1 cellular context compared by ENCODE assay signal in the genomic region with DNA sequence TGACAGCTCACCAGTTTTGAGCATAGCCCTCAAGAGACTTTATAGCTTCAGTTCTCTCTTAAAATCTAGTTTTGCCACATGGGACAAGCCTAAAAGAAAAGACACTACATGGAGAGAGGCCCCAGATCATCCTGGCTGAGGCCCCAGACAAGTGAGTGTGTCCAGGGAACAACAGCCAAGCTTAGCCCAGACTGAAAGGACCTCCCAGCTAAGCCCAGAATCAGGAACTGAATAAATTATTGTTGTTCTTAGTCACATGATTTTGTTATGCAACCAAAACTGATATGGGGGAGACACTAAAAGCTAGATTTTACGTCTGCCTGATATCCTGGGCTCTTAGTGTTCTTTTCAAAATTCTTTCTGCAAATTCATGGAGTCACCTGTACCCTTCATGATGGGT.
TF ChIP-seq lines count a peak whose summit lies in the region.

No MANE protein-coding gene starts in this region.

TF ChIP-seq in K562, 482 proteins besides CTCF, POLR2A, EP300 and RAD21 (continued from another document):
- no peak for TF ChIP-seq RERE (CRISPR knock-in tag; IDR thresholded peaks at IDR 0.05; ENCODE audit: borderline replicate concordance)
- TF ChIP-seq, protein P1, sequence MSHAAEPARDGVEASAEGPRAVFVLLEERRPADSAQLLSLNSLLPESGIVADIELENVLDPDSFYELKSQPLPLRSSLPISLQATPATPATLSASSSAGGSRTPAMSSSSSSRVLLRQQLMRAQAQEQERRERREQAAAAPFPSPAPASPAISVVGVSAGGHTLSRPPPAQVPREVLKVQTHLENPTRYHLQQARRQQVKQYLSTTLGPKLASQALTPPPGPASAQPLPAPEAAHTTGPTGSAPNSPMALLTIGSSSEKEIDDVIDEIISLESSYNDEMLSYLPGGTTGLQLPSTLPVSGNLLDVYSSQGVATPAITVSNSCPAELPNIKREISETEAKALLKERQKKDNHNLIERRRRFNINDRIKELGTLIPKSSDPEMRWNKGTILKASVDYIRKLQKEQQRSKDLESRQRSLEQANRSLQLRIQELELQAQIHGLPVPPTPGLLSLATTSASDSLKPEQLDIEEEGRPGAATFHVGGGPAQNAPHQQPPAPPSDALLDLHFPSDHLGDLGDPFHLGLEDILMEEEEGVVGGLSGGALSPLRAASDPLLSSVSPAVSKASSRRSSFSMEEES (CRISPR knock-in tag; IDR thresholded peaks at IDR 0.05) = peak; percentile 63
